In genomic region chr18:9106800-9107574, GRCh38 we compare ENCODE assay signal across 12 cellular contexts. TPM values are rescaled to one million over a fixed set of nuclear protein-coding genes. Genes with fewer than 3 reads are reported as not detected.
DNase-seq lines count a peak whose midpoint lies in the region; ATAC-seq and TF ChIP-seq lines count a peak whose summit lies in the region.
"Had no signal": no experiment of that assay in that cellular context is flagged by ENCODE, and none has a peak within 500 bp of the region (broad histone marks: within the 10 kb centered on the region; RNA-seq: fewer than 3 reads in every experiment).

No MANE protein-coding gene starts in this region.

- H3K4me3 ChIP-seq in foreskin fibroblast (ENCODE audit: low read depth in 1 of 2, low read length in 2 of 2), result no peak overlapping the region
- H3K4me3 ChIP-seq: SJCRH30, testis had no signal

- H3K9me3 Mint-ChIP-seq in T-helper 1 cell treated with Interleukin-12 subunit alpha and Interleukin-12 subunit beta and Interleukin-4 antibody, amounts not matched to agents 30 μg/mL and 1 μg/mL, for 36 hours, result no peaks in the 10 kb centered on the region
- no peaks in the 10 kb centered on the region for H3K9me3 Mint-ChIP-seq in T-cell
- H3K9me3 Mint-ChIP-seq in glutamatergic neuron (ENCODE audit: unreplicated experiment), result peaks cover 4% of the 10 kb centered on the region
- H3K9me3 Mint-ChIP-seq in stimulated activated naive B cell treated with anti-CD40 and anti-IgM and Interleukin-4, amounts not matched to agents 10 μg/mL and 1 μg/mL and 100 μg/mL, for 72 hours, result no peaks in the 10 kb centered on the region

- H3K4me1 Mint-ChIP-seq in T-helper 1 cell treated with Interleukin-12 subunit alpha and Interleukin-12 subunit beta and Interleukin-4 antibody, amounts not matched to agents 30 μg/mL and 1 μg/mL, for 36 hours (ENCODE audit: low read depth), result peaks cover 68% of the 10 kb centered on the region
- peaks cover 83 to 86% (median 86%) of the 10 kb centered on the region in 3 donors for H3K4me1 Mint-ChIP-seq in T-cell
- H3K4me1 Mint-ChIP-seq in glutamatergic neuron (ENCODE audit: low read depth, unreplicated experiment), result peaks cover 44% of the 10 kb centered on the region
- H3K4me1 Mint-ChIP-seq in stimulated activated naive B cell treated with anti-CD40 and anti-IgM and Interleukin-4, amounts not matched to agents 10 μg/mL and 1 μg/mL and 100 μg/mL, for 72 hours, result peaks cover 37 to 78% of the 10 kb centered on the region in 2 donors

- CTCF ChIA-PET in T-cell (lab: Charles Lee), result interaction anchor here in 1 of 2 donors (0.6 to 1.0 kb wide), 3 partner anchors 20 to 29 kb away, joined by 3 to 6 read pairs (median 3); no protein-coding TSS in a partner anchor

- H3K27ac Mint-ChIP-seq in T-helper 1 cell treated with Interleukin-12 subunit alpha and Interleukin-12 subunit beta and Interleukin-4 antibody, amounts not matched to agents 30 μg/mL and 1 μg/mL, for 36 hours, result peak overlapping the region; percentile 71
- H3K27ac Mint-ChIP-seq in T-cell, result peak overlapping the region; percentile 93 to 95
- H3K27ac Mint-ChIP-seq in glutamatergic neuron (ENCODE audit: unreplicated experiment), result no peak overlapping the region
- H3K27ac Mint-ChIP-seq in stimulated activated naive B cell treated with anti-CD40 and anti-IgM and Interleukin-4, amounts not matched to agents 10 μg/mL and 1 μg/mL and 100 μg/mL, for 72 hours, result peak overlapping the region; percentile 53

- H3K4me3 Mint-ChIP-seq in T-helper 1 cell treated with Interleukin-12 subunit alpha and Interleukin-12 subunit beta and Interleukin-4 antibody, amounts not matched to agents 30 μg/mL and 1 μg/mL, for 36 hours, result peak overlapping the region; percentile 93
- peak overlapping the region; percentile 91 to 92 (median 91) for H3K4me3 Mint-ChIP-seq in T-cell
- peak overlapping the region; percentile 20 for H3K4me3 Mint-ChIP-seq in glutamatergic neuron (ENCODE audit: unreplicated experiment)
- H3K4me3 Mint-ChIP-seq in stimulated activated naive B cell treated with anti-CD40 and anti-IgM and Interleukin-4, amounts not matched to agents 10 μg/mL and 1 μg/mL and 100 μg/mL, for 72 hours, result peak overlapping the region; percentile 3 to 99

- H3K36me3 Mint-ChIP-seq in T-helper 1 cell treated with Interleukin-12 subunit alpha and Interleukin-12 subunit beta and Interleukin-4 antibody, amounts not matched to agents 30 μg/mL and 1 μg/mL, for 36 hours (ENCODE audit: low read depth), result peaks cover 59% of the 10 kb centered on the region
- peaks cover 24% of the 10 kb centered on the region for H3K36me3 Mint-ChIP-seq in T-cell
- no peaks in the 10 kb centered on the region for H3K36me3 Mint-ChIP-seq in glutamatergic neuron (ENCODE audit: unreplicated experiment)
- H3K36me3 Mint-ChIP-seq in stimulated activated naive B cell treated with anti-CD40 and anti-IgM and Interleukin-4, amounts not matched to agents 10 μg/mL and 1 μg/mL and 100 μg/mL, for 72 hours, result peaks cover 30 to 40% of the 10 kb centered on the region in 2 donors

- ATAC-seq in T-cell (replicated peaks in 1 of 4) (no peak), left lobe of liver (no peak)
- ATAC-seq in stimulated activated naive B cell treated with anti-CD40 and anti-IgM and Interleukin-4, amounts not matched to agents 10 μg/mL and 1 μg/mL and 100 μg/mL, for 72 hours (replicated peaks), result no peak
- ATAC-seq: sciatic nerve had no signal

- DNase-seq in T-helper 1 cell (no peak), T-cell (no peak), glutamatergic neuron (no peak), foreskin fibroblast (no peak), left lobe of liver (ENCODE audit: low spot score) (no peak), NCI-H1092 (lab: John Stamatoyannopoulos, UW) (no peak)
- no peak for DNase-seq in stimulated activated naive B cell treated with anti-CD40 and anti-IgM and Interleukin-4, amounts not matched to agents 10 μg/mL and 1 μg/mL and 100 μg/mL, for 72 hours
- DNase-seq: activated effector memory CD4-positive, alpha-beta T cell treated with anti-CD3 and anti-CD28 coated beads, Interleukin-2, amount 50 U/mL, for 16 hours; SJCRH30; testis had no signal

- POLR2A ChIA-PET in T-cell (lab: Charles Lee), result interaction anchor here (1.0 to 1.2 kb wide), 2 partner anchors 16 to 35 kb away, joined by 3 read pairs; no protein-coding TSS in a partner anchor

- no peak for TF ChIP-seq CTCF in glutamatergic neuron (IDR thresholded peaks at IDR 0.05; ENCODE audit: partially characterized antibody, unreplicated experiment)
- TF ChIP-seq CTCF in foreskin fibroblast (IDR thresholded peaks at IDR 0.05; ENCODE audit: low read depth, low read length), result no peak

- H3K27me3 Mint-ChIP-seq in T-helper 1 cell treated with Interleukin-12 subunit alpha and Interleukin-12 subunit beta and Interleukin-4 antibody, amounts not matched to agents 30 μg/mL and 1 μg/mL, for 36 hours (ENCODE audit: low read depth), result no peaks in the 10 kb centered on the region
- H3K27me3 Mint-ChIP-seq in T-cell (no peaks in the 10 kb centered on the region), glutamatergic neuron (ENCODE audit: unreplicated experiment) (peaks cover 4% of the 10 kb centered on the region)
- no peaks in the 10 kb centered on the region for H3K27me3 Mint-ChIP-seq in stimulated activated naive B cell treated with anti-CD40 and anti-IgM and Interleukin-4, amounts not matched to agents 10 μg/mL and 1 μg/mL and 100 μg/mL, for 72 hours

RNA-seq across cellular contexts. Expression of gene NDUFV2, which starts 4.5 kb away (rescaled TPM):
- total RNA-seq in T-cell, result 100 to 1,000 TPM; 148 to 201 (median 156) TPM
- total RNA-seq in glutamatergic neuron (ENCODE audit: unreplicated experiment), result 133 TPM
- 151 TPM for total RNA-seq in left lobe of liver

RNA-seq across cellular contexts. Expression of gene ANKRD12, which starts 29.6 kb away (rescaled TPM):
- total RNA-seq in T-cell (100 to 1,000 TPM; 183 to 211 (median 199) TPM), glutamatergic neuron (ENCODE audit: unreplicated experiment) (41.6 TPM), left lobe of liver (15.0 TPM)

Comparison
In these comparisons a context has a peak if more than half of its experiments do, and no peak if none do; other contexts are left out.
1. H3K4me3 Mint-ChIP-seq: peak in every context shown above with its lines; median percentile 93 in T-helper 1 cell treated with Interleukin-12 subunit alpha and Interleukin-12 subunit beta and Interleukin-4 antibody, amounts not matched to agents 30 μg/mL and 1 μg/mL, for 36 hours; 91 in T-cell; 51 in stimulated activated naive B cell treated with anti-CD40 and anti-IgM and Interleukin-4, amounts not matched to agents 10 μg/mL and 1 μg/mL and 100 μg/mL, for 72 hours; 20 in glutamatergic neuron.